In genomic region chr2:74405994-74406583, GRCh38 we compare ENCODE assay signal across 12 cellular contexts. TPM values are rescaled to one million over a fixed set of nuclear protein-coding genes. Genes with fewer than 3 reads are reported as not detected.
A peak's percentile ranks its signal among the peaks of the same experiment; 100 is the strongest.
DNase-seq lines count a peak whose midpoint lies in the region; ATAC-seq, FAIRE-seq and TF ChIP-seq lines count a peak whose summit lies in the region.
"Had no signal": no experiment of that assay in that cellular context is flagged by ENCODE, and none has a peak within 500 bp of the region (broad histone marks: within the 10 kb centered on the region; RNA-seq: fewer than 3 reads in every experiment).

No MANE protein-coding gene starts in this region.

- H3K4me1 ChIP-seq in mammary epithelial cell (ENCODE audit: insufficient read depth, low read length) (peaks cover 26% of the 10 kb centered on the region), breast epithelium (no peaks in the 10 kb centered on the region), tibial nerve (no peaks in the 10 kb centered on the region)

- H3K4me3 ChIP-seq in mammary epithelial cell (replicated peaks in 1 of 3; ENCODE audit: insufficient read depth in 1 of 3, low read depth in 2 of 3, low read length in 3 of 3) (no peak overlapping the region), breast epithelium (no peak overlapping the region), tibial nerve (no peak overlapping the region)

- H3K36me3 ChIP-seq in mammary epithelial cell (ENCODE audit: insufficient read depth, low read length) (no peaks in the 10 kb centered on the region), breast epithelium (no peaks in the 10 kb centered on the region), tibial nerve (no peaks in the 10 kb centered on the region)

- H3K36me3 Mint-ChIP-seq in activated B cell treated with CpG ODN at 0.5 μM for 24 hours (ENCODE audit: low read depth) (no peaks in the 10 kb centered on the region), nephron progenitor cell (ENCODE audit: low read depth) (peaks cover 4% of the 10 kb centered on the region)

- peak overlapping the region; percentile 58 for H3K9ac ChIP-seq in mammary epithelial cell (ENCODE audit: insufficient read depth, low read length)

- peak overlapping the region; percentile 91 for H3K27ac ChIP-seq in mammary epithelial cell (ENCODE audit: insufficient read depth, low read depth, low read length)
- H3K27ac ChIP-seq in breast epithelium = no peak overlapping the region
- H3K27ac ChIP-seq in tibial nerve = no peak overlapping the region

- peak overlapping the region; percentile 18 for H3K4me2 ChIP-seq in mammary epithelial cell (ENCODE audit: insufficient read depth, low read depth, low read length)

- ATAC-seq in HG02973 (IDR thresholded peaks at IDR 0.05; ENCODE audit: unreplicated experiment) = peak; percentile 65
- ATAC-seq in activated B cell treated with CpG ODN at 0.5 μM for 24 hours (ENCODE audit: low read depth) = peak; percentile 81
- ATAC-seq in HG02970 (IDR thresholded peaks at IDR 0.05; ENCODE audit: low FRiP score, unreplicated experiment) = no peak

- POLR2A ChIA-PET in activated B cell treated with CpG ODN at 0.5 μM for 24 hours (lab: Charles Lee) = interaction anchor here (0.7 to 1.7 kb wide), 3 partner anchors 9 to 95 kb away, joined by 3 to 5 read pairs (median 3); partner anchors contain the start of genes C2orf81 and WDR54

- no peak overlapping the region for H3K27ac Mint-ChIP-seq in activated B cell treated with CpG ODN at 0.5 μM for 24 hours
- H3K27ac Mint-ChIP-seq in nephron progenitor cell = no peak overlapping the region
- H3K27ac Mint-ChIP-seq: activated T-cell treated with anti-CD3 and anti-CD28 coated beads, Interleukin-2, amount 50 U/mL, for 24 hours had no signal

- 94% methylated on average over 1 of the region's 1 CpG for WGBS in mammary epithelial cell (ENCODE audit: low coverage, missing lambda C conversion rate)
- WGBS in tibial nerve, 2 donors = 73 to 85% methylated on average over 1 of the region's 1 CpG

- H3K27me3 ChIP-seq in mammary epithelial cell (ENCODE audit: insufficient read depth, low read length) (no peaks in the 10 kb centered on the region), breast epithelium (no peaks in the 10 kb centered on the region), tibial nerve (no peaks in the 10 kb centered on the region)

- BruUV-seq in mammary epithelial cell (replicated peaks; lab: Mats Ljungman, UMichigan) = no TSS peak

- no peak for FAIRE-seq in HTR-8/SVneo (lab: Jason Lieb, UNC)
- FAIRE-seq: G401.6 had no signal

- in situ Hi-C loops in mammary epithelial cell (cut with MboI; ENCODE audit: low sequenced_read_pairs in 2 of 2) = no loop called here

- DNase-seq in mammary epithelial cell = peak; percentile 88
- DNase-seq in breast epithelium (ENCODE audit: low spot score in 2 of 2) = no peak
- DNase-seq in activated B cell treated with CpG ODN at 0.5 μM for 24 hours = no peak
- no peak for DNase-seq in tibial nerve (ENCODE audit: low spot score in 2 of 2)
- no peak for DNase-seq in nephron progenitor cell
- no peak for DNase-seq in HTR-8/SVneo (ENCODE audit: insufficient read length, low spot score)
- DNase-seq: activated T-cell treated with anti-CD3 and anti-CD28 coated beads, Interleukin-2, amount 50 U/mL, for 24 hours; NCI-H2171 treated with DMSO at 0.1 percent for 48 hours; stimulated activated CD4-positive, alpha-beta T cell treated with anti-CD3 and anti-CD28 coated beads, Interleukin-2, amount 100 ng/mL, for 24 hours had no signal

- H3K4me3 Mint-ChIP-seq in activated B cell treated with CpG ODN at 0.5 μM for 24 hours (no peak overlapping the region), nephron progenitor cell (no peak overlapping the region)
- H3K4me3 Mint-ChIP-seq: activated T-cell treated with anti-CD3 and anti-CD28 coated beads, Interleukin-2, amount 50 U/mL, for 24 hours had no signal

- H3K9me3 Mint-ChIP-seq in activated B cell treated with CpG ODN at 0.5 μM for 24 hours (no peaks in the 10 kb centered on the region), nephron progenitor cell (no peaks in the 10 kb centered on the region)
- H3K9me3 Mint-ChIP-seq: activated T-cell treated with anti-CD3 and anti-CD28 coated beads, Interleukin-2, amount 50 U/mL, for 24 hours had no signal

- H3K79me2 ChIP-seq in mammary epithelial cell (ENCODE audit: insufficient read depth, low read length) = no peaks in the 10 kb centered on the region

- dilution Hi-C loops in mammary epithelial cell (cut with HindIII; ENCODE audit: low sequenced_read_pairs) = no loop called here

- peak overlapping the region; percentile 36 for H2AFZ ChIP-seq in mammary epithelial cell (ENCODE audit: low read depth, low read length)

- peaks cover 7% of the 10 kb centered on the region for H3K4me1 Mint-ChIP-seq in activated B cell treated with CpG ODN at 0.5 μM for 24 hours
- no peaks in the 10 kb centered on the region for H3K4me1 Mint-ChIP-seq in nephron progenitor cell

- H3K9me3 ChIP-seq in mammary epithelial cell (replicated peaks; ENCODE audit: insufficient read depth, low read length) (no peaks in the 10 kb centered on the region), breast epithelium (no peaks in the 10 kb centered on the region), tibial nerve (no peaks in the 10 kb centered on the region)

- H3K27me3 Mint-ChIP-seq in activated B cell treated with CpG ODN at 0.5 μM for 24 hours (peaks cover 4% of the 10 kb centered on the region), nephron progenitor cell (ENCODE audit: low read depth, poor library complexity) (peaks cover 50% of the 10 kb centered on the region)
- H3K27me3 Mint-ChIP-seq: activated T-cell treated with anti-CD3 and anti-CD28 coated beads, Interleukin-2, amount 50 U/mL, for 24 hours had no signal

- H4K20me1 ChIP-seq in mammary epithelial cell (ENCODE audit: insufficient read depth, low read length) = no peaks in the 10 kb centered on the region

- intact Hi-C loops in mammary epithelial cell (cut with micrococcal nuclease) (no loop called here), breast epithelium (cut with DNase I; ENCODE audit: low total_unique reads) (no loop called here), activated B cell treated with CpG ODN at 0.5 μM for 24 hours (cut with micrococcal nuclease) (no loop called here)

- TF ChIP-seq POLR2A in breast epithelium (IDR thresholded peaks at IDR 0.05) (no peak), tibial nerve (IDR thresholded peaks at IDR 0.05) (no peak)

- CTCF ChIA-PET in mammary epithelial cell (lab: Charles Lee; ENCODE audit: low non-redundant PET) (interaction anchor here (0.5 to 1.0 kb wide), 2 partner anchors 14 to 71 kb away, joined by 3 read pairs; no protein-coding TSS in a partner anchor), activated B cell treated with CpG ODN at 0.5 μM for 24 hours (lab: Charles Lee) (no interaction called here)

- no peak for TF ChIP-seq EP300 in tibial nerve (IDR thresholded peaks at IDR 0.05)

- TF ChIP-seq CTCF in mammary epithelial cell (conservative IDR thresholded peaks at IDR 0.05 in 1 of 2, IDR thresholded peaks at IDR 0.05 in 1 of 2; ENCODE audit: extremely low read depth in 1 of 2, insufficient read depth in 1 of 2, low read depth in 1 of 2, low read length in 2 of 2) = no peak
- TF ChIP-seq CTCF in breast epithelium (IDR thresholded peaks at IDR 0.05) = no peak
- no peak for TF ChIP-seq CTCF in activated B cell treated with CpG ODN at 0.5 μM for 24 hours (IDR thresholded peaks at IDR 0.05)
- no peak for TF ChIP-seq CTCF in tibial nerve (IDR thresholded peaks at IDR 0.05)
- no peak for TF ChIP-seq CTCF in nephron progenitor cell (IDR thresholded peaks at IDR 0.05)

RNA-seq across cellular contexts. Expression of gene C2orf81, which starts 15.3 kb away (rescaled TPM):
- total RNA-seq in mammary epithelial cell = 1 to 10 TPM; 2.5 to 9.5 TPM
- 1.9 TPM for polyA plus RNA-seq in mammary epithelial cell
- not detected for polyA minus RNA-seq in mammary epithelial cell
- total RNA-seq in breast epithelium = 1 to 10 TPM in 2 of 3 donors, under 1 TPM in 1; 0.64 to 1.6 (median 1.3) TPM
- 3.9 and 5.5 TPM in 2 replicates for total RNA-seq in activated B cell treated with CpG ODN at 0.5 μM for 24 hours
- 10 to 100 TPM in 1 of 4 donors, 1 to 10 TPM in 3; 4.5 to 14.4 (median 5.3) TPM for total RNA-seq in tibial nerve

RNA-seq across cellular contexts. Expression of gene WDR54, which starts 15.4 kb away (rescaled TPM):
- total RNA-seq in mammary epithelial cell (10 to 100 TPM; 39.0 to 50.4 TPM), breast epithelium (10 to 100 TPM in 1 of 3 donors, 1 to 10 TPM in 2; 6.7 to 13.1 (median 9.4) TPM), activated B cell treated with CpG ODN at 0.5 μM for 24 hours (32.3 and 33.5 TPM in 2 replicates), tibial nerve (10 to 100 TPM in 3 of 4 donors, 1 to 10 TPM in 1; 9.6 to 25.2 (median 18.5) TPM)
- polyA plus RNA-seq in mammary epithelial cell = 88.7 TPM
- 46.2 TPM for polyA minus RNA-seq in mammary epithelial cell

RNA-seq across cellular contexts. Expression of gene DCTN1, which starts 26.0 kb away (rescaled TPM):
- total RNA-seq in mammary epithelial cell = 100 to 1,000 TPM; 137 to 172 TPM
- 124 TPM for polyA plus RNA-seq in mammary epithelial cell
- 244 TPM for polyA minus RNA-seq in mammary epithelial cell
- total RNA-seq in breast epithelium = 100 to 1,000 TPM in 2 of 3 donors, 10 to 100 TPM in 1; 92.2 to 125 (median 103) TPM
- 122 and 137 TPM in 2 replicates for total RNA-seq in activated B cell treated with CpG ODN at 0.5 μM for 24 hours
- 100 to 1,000 TPM; 122 to 157 (median 140) TPM for total RNA-seq in tibial nerve

RNA-seq across cellular contexts. Expression of gene RTKN, which starts 35.6 kb away (rescaled TPM):
- total RNA-seq in mammary epithelial cell = 100 to 1,000 TPM; 124 to 206 TPM
- 99.4 TPM for polyA plus RNA-seq in mammary epithelial cell
- 77.8 TPM for polyA minus RNA-seq in mammary epithelial cell
- 10 to 100 TPM in 2 of 3 donors, 1 to 10 TPM in 1; 9.3 to 49.9 (median 36.7) TPM for total RNA-seq in breast epithelium
- 8.3 and 11.6 TPM in 2 replicates for total RNA-seq in activated B cell treated with CpG ODN at 0.5 μM for 24 hours
- 10 to 100 TPM; 83.4 to 93.1 (median 87.1) TPM for total RNA-seq in tibial nerve

RNA-seq across cellular contexts. Expression of gene INO80B, which starts 48.8 kb away (rescaled TPM):
- total RNA-seq in mammary epithelial cell (10 to 100 TPM; 15.0 to 43.2 TPM), breast epithelium (10 to 100 TPM; 12.6 to 26.2 (median 24.4) TPM), activated B cell treated with CpG ODN at 0.5 μM for 24 hours (47.9 and 51.3 TPM in 2 replicates), tibial nerve (10 to 100 TPM; 15.1 to 40.6 (median 27.5) TPM)
- polyA plus RNA-seq in mammary epithelial cell = 11.7 TPM
- polyA minus RNA-seq in mammary epithelial cell = 0.47 TPM
